In the genomic region with DNA sequence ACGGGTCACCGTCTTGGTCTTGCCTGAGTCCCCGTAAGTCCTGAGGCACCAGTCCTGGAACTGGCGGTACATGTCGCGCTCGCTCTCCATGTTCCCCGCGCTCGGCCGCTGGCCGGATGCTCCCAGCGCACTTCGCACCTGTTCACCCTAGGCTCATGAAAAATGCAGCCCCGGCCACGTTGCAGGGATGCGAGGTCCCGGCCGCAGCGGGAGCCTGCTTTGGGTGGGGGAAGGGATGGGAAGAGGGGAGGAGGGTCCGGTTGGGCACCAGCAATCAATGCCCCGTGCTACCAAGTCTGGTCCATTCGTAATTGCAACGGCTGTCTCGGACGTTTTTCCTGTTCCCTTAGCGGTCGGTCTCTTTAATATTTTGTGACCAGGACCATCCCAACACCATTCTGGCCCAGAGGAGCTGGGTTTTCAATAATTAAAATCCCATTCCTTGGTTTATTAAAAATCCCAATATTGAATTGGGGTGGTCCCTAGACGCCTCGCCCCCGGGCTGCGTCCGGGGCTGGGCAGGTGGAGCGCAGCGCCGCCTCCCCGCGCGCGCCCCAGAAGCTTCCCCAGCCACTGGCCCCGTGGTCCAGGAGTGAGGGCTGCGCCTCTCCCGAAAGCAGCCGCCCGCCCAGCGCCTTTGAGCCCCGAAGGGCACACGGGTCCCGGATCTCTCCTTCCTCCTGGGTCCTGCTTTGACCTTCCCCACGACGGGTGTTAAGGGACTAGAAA, we compare ENCODE assay signal across 9 cellular contexts. TPM values are rescaled to one million over a fixed set of nuclear protein-coding genes. Genes with fewer than 3 reads are reported as not detected.
DNase-seq lines count a peak whose midpoint lies in the region; ATAC-seq and TF ChIP-seq lines count a peak whose summit lies in the region.
"Had no signal": no experiment of that assay in that cellular context is flagged by ENCODE, and none has a peak within 500 bp of the region (broad histone marks: within the 10 kb centered on the region; RNA-seq: fewer than 3 reads in every experiment).

No MANE protein-coding gene starts in this region.

- H3K9me3 ChIP-seq in iPS-18a (ENCODE audit: control insufficient read depth, low read depth, low read length) (no peaks in the 10 kb centered on the region), suprapubic skin (no peaks in the 10 kb centered on the region)

- TF ChIP-seq EP300 in suprapubic skin (IDR thresholded peaks at IDR 0.05) = no peak

- H3K27me3 ChIP-seq in iPS-18a (ENCODE audit: control insufficient read depth, insufficient read depth, low read length) = peaks cover 53% of the 10 kb centered on the region
- H3K27me3 ChIP-seq in suprapubic skin = peaks cover 65% of the 10 kb centered on the region

- WGBS in suprapubic skin = 4% methylated on average over 35 of the region's 51 CpGs

- H3K4me1 ChIP-seq in iPS-18a (ENCODE audit: control insufficient read depth, low read depth, low read length) = peaks cover 12% of the 10 kb centered on the region
- H3K4me1 ChIP-seq in suprapubic skin = peaks cover 33% of the 10 kb centered on the region

- H3K4me3 ChIP-seq in iPS-18a (ENCODE audit: low read length) (peak overlapping the region; percentile 87), suprapubic skin (peak overlapping the region; percentile 40)

- no peak for TF ChIP-seq CTCF in suprapubic skin (IDR thresholded peaks at IDR 0.05)

- H3K27ac ChIP-seq in iPS-18a (ENCODE audit: low read length) (no peak overlapping the region), suprapubic skin (no peak overlapping the region)

- peak; percentile 29 for ATAC-seq in SK-N-SH treated with all-trans-retinoic acid at 6 μM for 48 hours

- DNase-seq in DMS 273 (lab: John Stamatoyannopoulos, UW; ENCODE audit: unreplicated experiment) (peak; percentile 32), DMS 273 treated with DMSO at 0.1 percent for 48 hours (lab: John Stamatoyannopoulos, UW) (no peak), suprapubic skin (ENCODE audit: low spot score in 2 of 2) (no peak), GDM1 (lab: John Stamatoyannopoulos, UW) (no peak), NCI-H2107 treated with DMSO at 0.1 percent for 48 hours (lab: John Stamatoyannopoulos, UW; ENCODE audit: unreplicated experiment) (no peak)
- DNase-seq in stimulated activated naive CD4-positive, alpha-beta T cell (lab: John Stamatoyannopoulos, UW) = no peak

- TF ChIP-seq POLR2A in suprapubic skin (IDR thresholded peaks at IDR 0.05) = no peak

- H3K9ac ChIP-seq in iPS-18a (ENCODE audit: low read length) = peak overlapping the region; percentile 58

- H3K36me3 ChIP-seq in iPS-18a (ENCODE audit: control insufficient read depth, low read depth, low read length) (no peaks in the 10 kb centered on the region), suprapubic skin (no peaks in the 10 kb centered on the region)

TF ChIP-seq in SK-N-SH treated with all-trans-retinoic acid at 6 μM for 48 hours, 23 proteins besides CTCF, POLR2A, EP300 and RAD21:
- no peak for TF ChIP-seq RARB (CRISPR knock-in tag; IDR thresholded peaks at IDR 0.05)
- TF ChIP-seq ARNTL (CRISPR knock-in tag; IDR thresholded peaks at IDR 0.05; ENCODE audit: borderline replicate concordance, low read depth) = no peak

RNA-seq across cellular contexts. Expression of gene NOL4, which starts 1.4 kb away (rescaled TPM):
- total RNA-seq in suprapubic skin = 1 to 10 TPM in 1 of 4 donors, under 1 TPM in 1, not detected in 2; 0.23 to 1.1 TPM
- total RNA-seq: LHCN-M2 had no signal
